In the genomic region with DNA sequence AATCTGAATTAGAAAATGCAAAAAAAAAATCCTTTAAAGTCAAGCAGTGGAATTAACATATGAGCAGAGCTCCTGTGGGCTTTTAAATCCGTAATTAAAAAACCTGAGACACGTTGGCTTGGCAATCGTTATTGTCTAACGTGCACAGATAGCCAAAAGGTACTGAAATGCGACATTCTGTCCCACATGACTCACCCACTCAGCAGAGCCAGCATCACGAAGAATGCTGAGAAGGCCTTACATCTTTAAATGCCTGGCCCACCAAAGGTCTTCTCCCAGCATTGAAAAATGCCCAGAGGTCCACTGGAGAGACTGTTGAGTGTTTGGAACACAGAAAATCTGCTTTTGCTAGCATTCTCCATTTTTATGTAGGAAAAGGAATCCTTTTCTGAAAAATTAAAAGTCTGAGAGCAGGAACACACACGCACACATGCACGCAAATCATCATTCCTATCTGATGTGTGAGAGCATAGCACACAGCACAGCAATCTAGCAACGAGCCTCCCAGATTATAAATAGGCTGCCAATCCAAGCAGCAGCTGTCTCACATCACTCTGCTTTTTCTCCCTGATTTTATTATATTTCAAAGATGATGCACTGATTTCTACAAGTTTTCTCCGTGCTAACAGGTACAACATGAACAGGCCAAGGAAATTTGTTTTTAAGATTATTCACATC, we compare ENCODE assay signal across 17 cellular contexts.
A peak's percentile ranks its signal among the peaks of the same experiment; 100 is the strongest.
DNase-seq lines count a peak whose midpoint lies in the region; TF ChIP-seq lines count a peak whose summit lies in the region.
"Had no signal": no experiment of that assay in that cellular context is flagged by ENCODE, and none has a peak within 500 bp of the region (broad histone marks: within the 10 kb centered on the region; RNA-seq: fewer than 3 reads in every experiment).

No MANE protein-coding gene starts in this region.

- H3K4me1 Mint-ChIP-seq in CD14-positive monocyte: no peaks in the 10 kb centered on the region

- no peak overlapping the region for H3K4me3 Mint-ChIP-seq in CD14-positive monocyte
- H3K4me3 Mint-ChIP-seq: activated T-cell treated with anti-CD3 and anti-CD28 coated beads, Interleukin-2, amount 50 U/mL, for 72 hours had no signal

- H3K4me3 ChIP-seq in fibroblast of the aortic adventitia (ENCODE audit: low read depth, low read length): no peak overlapping the region
- H3K4me3 ChIP-seq: adrenal gland; BLaER1 treated with 17β-estradiol and CSF1 and Interleukin-3, amounts not matched to agents 10 nM and 100 nM; spleen had no signal

- H3K27ac Mint-ChIP-seq in CD14-positive monocyte: peak overlapping the region in 1 of 7 donors; percentile 27
- H3K27ac Mint-ChIP-seq: activated T-cell treated with anti-CD3 and anti-CD28 coated beads, Interleukin-2, amount 50 U/mL, for 72 hours had no signal

- DNase-seq in GM03348 (ENCODE audit: low spot score): peak; percentile 72
- peak; percentile 48 for DNase-seq in amniotic stem cell (lab: John Stamatoyannopoulos, UW)
- peak; percentile 60 for DNase-seq in fibroblast of the aortic adventitia (ENCODE audit: low read depth)
- DNase-seq in putamen (ENCODE audit: low spot score): peak; percentile 18
- no peak for DNase-seq in KG1 (lab: John Stamatoyannopoulos, UW)
- DNase-seq in NCI-H524 treated with DMSO at 0.1 percent for 48 hours (lab: John Stamatoyannopoulos, UW): no peak
- no peak for DNase-seq in CD14-positive monocyte (ENCODE audit: low spot score)
- no peak for DNase-seq in NCI-H1105 treated with DMSO at 0.1 percent for 48 hours (lab: John Stamatoyannopoulos, UW)
- DNase-seq: activated T-cell treated with anti-CD3 and anti-CD28 coated beads, Interleukin-2, amount 50 U/mL, for 72 hours; DMS53; mesendoderm; NCI-H1105; Right ventricle myocardium superior; spleen; T-helper 9 cell had no signal

- H3K36me3 Mint-ChIP-seq in CD14-positive monocyte: peaks cover 24 to 25% of the 10 kb centered on the region in 2 donors

- no peak for TF ChIP-seq CTCF in fibroblast of the aortic adventitia (IDR thresholded peaks at IDR 0.05; ENCODE audit: insufficient read depth, low read length)
- no peak for TF ChIP-seq CTCF in CD14-positive monocyte (IDR thresholded peaks at IDR 0.05)

- intact Hi-C loops in CD14-positive monocyte (cut with micrococcal nuclease): no loop called here

- H3K27me3 Mint-ChIP-seq in CD14-positive monocyte (ENCODE audit: low read depth in 3 of 3): peaks cover 0 to 2% (median 0%) of the 10 kb centered on the region in 3 donors

- no peaks in the 10 kb centered on the region for H3K9me3 Mint-ChIP-seq in CD14-positive monocyte
- H3K9me3 Mint-ChIP-seq: activated T-cell treated with anti-CD3 and anti-CD28 coated beads, Interleukin-2, amount 50 U/mL, for 72 hours had no signal

Comparison
In these comparisons a context has a peak if more than half of its experiments do, and no peak if none do; other contexts are left out.
1. DNase-seq: peak in GM03348 (single experiment), amniotic stem cell (single experiment), fibroblast of the aortic adventitia (single experiment) and putamen (single experiment); none in KG1 (single experiment), NCI-H524 treated with DMSO at 0.1 percent for 48 hours (single experiment), CD14-positive monocyte (single experiment) and NCI-H1105 treated with DMSO at 0.1 percent for 48 hours (single experiment).